Comparison of ENCODE assay signal across 7 cellular contexts in genomic region chr17:30831663-30832437, GRCh38.
A peak's percentile ranks its signal among the peaks of the same experiment; 100 is the strongest.
DNase-seq lines count a peak whose midpoint lies in the region; ATAC-seq lines count a peak whose summit lies in the region.

Gene ATAD5, plus strand, starts transcription at chr17:30831966. Its CDS starts 382 bp downstream, at chr17:30832348.

- peak; percentile 84 for ATAC-seq in GM18502 (IDR thresholded peaks at IDR 0.05; ENCODE audit: poor library complexity, unreplicated experiment)
- peak; percentile 57 for ATAC-seq in HG03342 (IDR thresholded peaks at IDR 0.05; ENCODE audit: unreplicated experiment)

- DNase-seq in NCI-H446 treated with DMSO at 0.1 percent for 48 hours (lab: John Stamatoyannopoulos, UW) (peak; percentile 73), islet precursor cell (peak; percentile 94)
- peak; percentile 73 to 79 (median 76) for DNase-seq in activated CD4-positive, CD25-positive, alpha-beta regulatory T cell (lab: John Stamatoyannopoulos, UW)
- peak; percentile 85 for DNase-seq in central memory CD4-positive, alpha-beta T cell
- DNase-seq in stimulated activated CD4-positive, alpha-beta T cell treated with anti-CD3 and anti-CD28 coated beads, Interleukin-12 subunit alpha, Interleukin-12 subunit beta, amount 100 ng/mL, for 24 hours (ENCODE audit: low read depth in 2 of 2) = peak; percentile 78 to 86

Comparison
In these comparisons a context has a peak if more than half of its experiments do, and no peak if none do; other contexts are left out.
1. Peak in every context shown above with its lines: DNase-seq and ATAC-seq.